Comparison of ENCODE assay signal across 8 cellular contexts in the genomic region with DNA sequence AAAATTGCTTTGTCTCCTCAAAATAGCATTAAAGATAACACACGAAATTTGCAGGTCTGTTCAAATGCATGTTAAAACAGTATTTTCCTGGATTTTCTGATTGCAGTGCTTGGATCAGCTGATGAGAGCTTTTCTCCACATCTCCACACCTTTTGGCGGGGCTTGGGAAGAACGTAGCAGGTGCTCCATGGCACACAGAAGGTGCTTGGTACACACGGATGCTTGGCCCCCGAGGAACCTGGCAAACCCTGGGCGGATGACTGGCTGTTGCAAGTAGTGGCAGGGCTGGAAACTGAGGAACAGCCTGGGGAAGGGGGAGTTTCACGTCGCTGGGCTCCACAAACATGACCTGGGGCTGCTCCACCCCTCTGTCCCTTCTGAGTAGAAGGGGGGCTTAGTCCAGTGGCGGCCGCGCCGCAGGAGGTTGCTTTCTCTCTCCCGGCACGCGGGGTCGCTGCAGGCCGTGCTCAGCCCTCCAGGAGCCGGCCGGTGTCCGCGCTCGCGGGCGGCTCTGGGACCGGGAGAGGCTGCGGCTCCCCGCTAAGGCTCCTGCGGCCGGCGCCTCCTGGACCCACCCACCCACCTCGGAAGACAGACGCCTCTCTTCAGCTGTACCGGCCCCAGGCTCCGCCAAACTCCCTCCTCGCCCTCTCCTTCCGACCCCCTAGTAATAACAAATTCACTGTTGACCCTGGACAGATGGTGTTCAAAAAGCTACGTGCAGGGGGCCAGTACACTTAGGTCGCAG.
DNase-seq lines count a peak whose midpoint lies in the region; ATAC-seq and TF ChIP-seq lines count a peak whose summit lies in the region.

No MANE protein-coding gene starts in this region.

- TF ChIP-seq CTCF in fibroblast of pulmonary artery (IDR thresholded peaks at IDR 0.05; ENCODE audit: low read length, missing control alignments) (peak; percentile 36), neural crest cell (conservative IDR thresholded peaks at IDR 0.05) (peak; percentile 80)

- H3K27me3 Mint-ChIP-seq in neural crest cell (ENCODE audit: low read depth), result peaks cover 81% of the 10 kb centered on the region

- no peaks in the 10 kb centered on the region for H3K9me3 Mint-ChIP-seq in neural crest cell

- ATAC-seq in HG02884 (IDR thresholded peaks at IDR 0.05; ENCODE audit: unreplicated experiment), result peak; percentile 65
- ATAC-seq in HG02763 (IDR thresholded peaks at IDR 0.05; ENCODE audit: unreplicated experiment), result no peak

- no peak overlapping the region for H3K27ac Mint-ChIP-seq in neural crest cell (ENCODE audit: unreplicated experiment)

- DNase-seq in EH (ENCODE audit: low read depth), result peak; percentile 6
- DNase-seq in RPMI8226, result peak; percentile 40
- peak; percentile 40 for DNase-seq in fibroblast of pulmonary artery (ENCODE audit: low read depth)
- peak; percentile 74 for DNase-seq in neural crest cell (ENCODE audit: low read depth, low spot score)
- DNase-seq in stimulated activated CD4-positive, alpha-beta T cell treated with anti-CD3 and anti-CD28 coated beads, Interleukin-4, amount 100 ng/mL, for 1 hour, result no peak
- no peak for DNase-seq in stimulated activated CD4-positive, alpha-beta T cell treated with anti-CD3 and anti-CD28 coated beads, Interleukin-4, amount 100 ng/mL, for 24 hours

- H3K4me3 ChIP-seq in fibroblast of pulmonary artery (replicated peaks; ENCODE audit: low read depth, low read length), result no peak overlapping the region

- H3K36me3 Mint-ChIP-seq in neural crest cell (ENCODE audit: low read depth), result no peaks in the 10 kb centered on the region

- H3K4me3 Mint-ChIP-seq in neural crest cell, result no peak overlapping the region

- H3K4me1 Mint-ChIP-seq in neural crest cell, result no peaks in the 10 kb centered on the region

Comparison
In these comparisons a context has a peak if more than half of its experiments do, and no peak if none do; other contexts are left out.
1. DNase-seq: peak in EH (single experiment), RPMI8226 (single experiment), fibroblast of pulmonary artery (single experiment) and neural crest cell (single experiment); none in stimulated activated CD4-positive, alpha-beta T cell treated with anti-CD3 and anti-CD28 coated beads, Interleukin-4, amount 100 ng/mL, for 1 hour (single experiment) and stimulated activated CD4-positive, alpha-beta T cell treated with anti-CD3 and anti-CD28 coated beads, Interleukin-4, amount 100 ng/mL, for 24 hours (single experiment).